In genomic region chr1:81679972-81680371, GRCh38 we compare ENCODE assay signal across 13 cellular contexts.
DNase-seq lines count a peak whose midpoint lies in the region; ATAC-seq, FAIRE-seq and TF ChIP-seq lines count a peak whose summit lies in the region.
"Had no signal": no experiment of that assay in that cellular context is flagged by ENCODE, and none has a peak within 500 bp of the region (broad histone marks: within the 10 kb centered on the region; RNA-seq: fewer than 3 reads in every experiment).

No MANE protein-coding gene starts in this region.

- TF ChIP-seq POLR2A in stomach (IDR thresholded peaks at IDR 0.05): no peak

- no peaks in the 10 kb centered on the region for H3K79me2 ChIP-seq in astrocyte (ENCODE audit: insufficient read depth, low read length)

- H3K36me3 ChIP-seq in astrocyte (ENCODE audit: insufficient read depth, low read length): no peaks in the 10 kb centered on the region
- no peaks in the 10 kb centered on the region for H3K36me3 ChIP-seq in right atrium auricular region
- H3K36me3 ChIP-seq in stomach: no peaks in the 10 kb centered on the region

- no peaks in the 10 kb centered on the region for H4K20me1 ChIP-seq in astrocyte (ENCODE audit: insufficient read depth, low read length)

- H3K9me3 Mint-ChIP-seq in astrocyte (ENCODE audit: unreplicated experiment) (peaks cover 2% of the 10 kb centered on the region), chondrocyte (ENCODE audit: low read depth) (peaks cover 1% of the 10 kb centered on the region), natural killer cell (peaks cover 10 to 12% of the 10 kb centered on the region in 2 donors)
- H3K9me3 Mint-ChIP-seq: activated naive CD4-positive, alpha-beta T cell treated with anti-CD3 and anti-CD28 coated beads, Interleukin-2, amount 50 U/mL, for 24 hours had no signal

- no peak for ATAC-seq in natural killer cell

- H3K4me3 ChIP-seq in astrocyte (ENCODE audit: insufficient read depth, low read depth, low read length) (no peak overlapping the region), right atrium auricular region (peak overlapping the region in 1 of 2 donors; percentile 18), stomach (peak overlapping the region in 1 of 4 donors; percentile 13)

- no peaks in the 10 kb centered on the region for H3K36me3 Mint-ChIP-seq in astrocyte (ENCODE audit: low read depth, unreplicated experiment)
- no peaks in the 10 kb centered on the region for H3K36me3 Mint-ChIP-seq in chondrocyte (ENCODE audit: low read depth)
- peaks cover 2% of the 10 kb centered on the region for H3K36me3 Mint-ChIP-seq in natural killer cell
- H3K36me3 Mint-ChIP-seq: activated naive CD4-positive, alpha-beta T cell treated with anti-CD3 and anti-CD28 coated beads, Interleukin-2, amount 50 U/mL, for 24 hours had no signal

- H3K27ac Mint-ChIP-seq in astrocyte (ENCODE audit: unreplicated experiment) (no peak overlapping the region), chondrocyte (ENCODE audit: unreplicated experiment) (no peak overlapping the region), natural killer cell (no peak overlapping the region)
- H3K27ac Mint-ChIP-seq: activated naive CD4-positive, alpha-beta T cell treated with anti-CD3 and anti-CD28 coated beads, Interleukin-2, amount 50 U/mL, for 24 hours had no signal

- no peak overlapping the region for H3K4me2 ChIP-seq in astrocyte (ENCODE audit: low read length)

- TF ChIP-seq EP300 in stomach (IDR thresholded peaks at IDR 0.05): no peak

- 8 to 50% (median 25%) methylated on average over 3 of the region's 3 CpGs for WGBS in stomach, 5 donors

- H3K9me3 ChIP-seq in astrocyte (ENCODE audit: insufficient read depth, low read depth, low read length) (no peaks in the 10 kb centered on the region), right atrium auricular region (no peaks in the 10 kb centered on the region), stomach (no peaks in the 10 kb centered on the region)

- no peak for TF ChIP-seq CTCF in astrocyte (IDR thresholded peaks at IDR 0.05; ENCODE audit: insufficient read depth, low read depth, low read length)
- TF ChIP-seq CTCF in right atrium auricular region (IDR thresholded peaks at IDR 0.05): no peak
- no peak for TF ChIP-seq CTCF in stomach (IDR thresholded peaks at IDR 0.05)
- TF ChIP-seq CTCF in chondrocyte (IDR thresholded peaks at IDR 0.05): no peak
- no peak for TF ChIP-seq CTCF in natural killer cell (IDR thresholded peaks at IDR 0.05)

- H2AFZ ChIP-seq in astrocyte (ENCODE audit: low read depth, low read length): no peak overlapping the region

- intact Hi-C loops in stomach (cut with DNase I; ENCODE audit: low total_unique reads): no loop called here
- intact Hi-C loops in natural killer cell (cut with micrococcal nuclease): no loop called here

- peak; percentile 40 for DNase-seq in NAMALWA (ENCODE audit: low spot score)
- DNase-seq in astrocyte (ENCODE audit: low read depth): peak; percentile 38
- DNase-seq in right atrium auricular region (ENCODE audit: low spot score): peak; percentile 67
- peak; percentile 56 for DNase-seq in stomach
- DNase-seq in chondrocyte (ENCODE audit: low spot score): no peak
- DNase-seq in natural killer cell: no peak
- no peak for DNase-seq in DMS79 (lab: John Stamatoyannopoulos, UW)
- no peak for DNase-seq in HuH-7.5 (ENCODE audit: low spot score)
- DNase-seq: activated CD4-positive, alpha-beta T cell treated with anti-CD3 and anti-CD28 coated beads for 48 hours; effector memory CD4-positive, alpha-beta T cell; islet precursor cell; NCI-H1930 had no signal

- FAIRE-seq in astrocyte (lab: Jason Lieb, UNC): no peak

- peaks cover 16% of the 10 kb centered on the region for H3K4me1 ChIP-seq in astrocyte (ENCODE audit: insufficient read depth, low read length)
- peaks cover 0 to 18% of the 10 kb centered on the region in 2 donors for H3K4me1 ChIP-seq in right atrium auricular region
- peaks cover 22 to 33% (median 29%) of the 10 kb centered on the region in 4 donors for H3K4me1 ChIP-seq in stomach

- H3K27ac ChIP-seq in astrocyte (ENCODE audit: low read depth, low read length): no peak overlapping the region
- no peak overlapping the region for H3K27ac ChIP-seq in right atrium auricular region
- H3K27ac ChIP-seq in stomach: peak overlapping the region in 3 of 5 donors; percentile 56 to 68 (median 56)

- H3K4me3 Mint-ChIP-seq in astrocyte (ENCODE audit: unreplicated experiment) (no peak overlapping the region), chondrocyte (ENCODE audit: unreplicated experiment) (no peak overlapping the region), natural killer cell (no peak overlapping the region)
- H3K4me3 Mint-ChIP-seq: activated naive CD4-positive, alpha-beta T cell treated with anti-CD3 and anti-CD28 coated beads, Interleukin-2, amount 50 U/mL, for 24 hours had no signal

- H3K9ac ChIP-seq in astrocyte (ENCODE audit: low read length): no peak overlapping the region

- peaks cover 24% of the 10 kb centered on the region for H3K4me1 Mint-ChIP-seq in astrocyte (ENCODE audit: low read depth, unreplicated experiment)
- H3K4me1 Mint-ChIP-seq in chondrocyte (ENCODE audit: low read depth): peaks cover 19% of the 10 kb centered on the region
- H3K4me1 Mint-ChIP-seq in natural killer cell: no peaks in the 10 kb centered on the region
- H3K4me1 Mint-ChIP-seq: activated naive CD4-positive, alpha-beta T cell treated with anti-CD3 and anti-CD28 coated beads, Interleukin-2, amount 50 U/mL, for 24 hours had no signal

- no peaks in the 10 kb centered on the region for H3K27me3 ChIP-seq in astrocyte (ENCODE audit: insufficient read depth, low read length)
- no peaks in the 10 kb centered on the region for H3K27me3 ChIP-seq in right atrium auricular region
- H3K27me3 ChIP-seq in stomach: no peaks in the 10 kb centered on the region

- H3K27me3 Mint-ChIP-seq in astrocyte (ENCODE audit: low read depth, unreplicated experiment) (no peaks in the 10 kb centered on the region), chondrocyte (ENCODE audit: low read depth) (no peaks in the 10 kb centered on the region), natural killer cell (ENCODE audit: low read depth in 2 of 2) (no peaks in the 10 kb centered on the region)
- H3K27me3 Mint-ChIP-seq: activated naive CD4-positive, alpha-beta T cell treated with anti-CD3 and anti-CD28 coated beads, Interleukin-2, amount 50 U/mL, for 24 hours had no signal

Comparison
In these comparisons a context has a peak if more than half of its experiments do, and no peak if none do; other contexts are left out.
1. DNase-seq: peak in NAMALWA (single experiment), astrocyte (single experiment), right atrium auricular region (single experiment) and stomach (single experiment); none in chondrocyte (single experiment), natural killer cell (single experiment), DMS79 (single experiment) and HuH-7.5 (single experiment).
2. H3K27ac ChIP-seq: peak in stomach (3 of 5); none in astrocyte (single experiment) and right atrium auricular region (0 of 2).